Comparison of ENCODE assay signal across 8 cellular contexts in the genomic region with DNA sequence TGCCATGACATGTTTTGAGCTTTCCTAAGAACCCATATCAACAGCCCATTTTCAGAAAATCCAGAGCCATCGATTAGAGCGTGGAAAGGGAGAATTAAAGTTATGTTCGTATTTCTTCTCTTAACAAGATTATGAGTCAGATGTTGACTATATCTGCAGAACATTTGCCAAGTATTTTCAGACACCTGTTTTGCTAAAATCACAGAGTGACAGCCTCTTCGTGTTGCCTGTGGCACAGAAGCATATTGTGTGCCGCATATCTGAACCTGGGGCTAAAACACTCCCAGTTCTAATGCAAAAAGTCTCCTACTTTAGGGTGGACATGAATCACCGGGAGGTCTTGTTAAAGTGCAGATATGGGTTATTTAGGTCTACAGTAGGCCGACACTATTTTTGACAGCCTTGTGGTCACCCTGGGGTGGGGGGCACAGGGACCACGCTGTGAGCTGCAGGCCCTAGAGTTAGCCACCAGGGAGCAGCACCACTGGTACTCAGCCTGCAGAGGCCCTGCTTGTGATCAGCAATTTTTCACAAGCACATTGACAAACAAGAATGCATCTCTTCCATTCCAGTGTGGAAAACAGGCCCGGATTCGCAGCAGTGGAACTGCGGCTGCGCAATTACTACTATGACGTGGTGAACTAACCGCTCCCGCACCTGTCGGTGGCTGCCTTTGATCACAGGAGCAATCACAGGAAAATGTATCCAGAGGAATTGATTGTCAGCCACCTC.
DNase-seq lines count a peak whose midpoint lies in the region; ATAC-seq, FAIRE-seq and TF ChIP-seq lines count a peak whose summit lies in the region.

No MANE protein-coding gene starts in this region.

- no peak for DNase-seq in AG04449 (ENCODE audit: low read depth, low spot score)
- DNase-seq in GM13976 (ENCODE audit: low spot score): no peak
- DNase-seq in kidney epithelial cell (ENCODE audit: low read depth): no peak
- no peak for DNase-seq in effector memory CD4-positive, alpha-beta T cell
- DNase-seq in pancreas: no peak
- DNase-seq in caudate nucleus (lab: John Stamatoyannopoulos, UW): no peak

- POLR2A ChIA-PET in AG04449 (lab: Yijun Ruan, JAX): no interaction called here

- intact Hi-C loops in pancreas (cut with DNase I): no loop called here

- CTCF ChIA-PET in AG04449 (lab: Yijun Ruan, JAX): interaction anchor here (1.9 kb wide), 1 partner anchor 20 kb away, joined by 7 read pairs; no protein-coding TSS in a partner anchor

- FAIRE-seq in pancreas (lab: Jason Lieb, UNC): no peak

- TF ChIP-seq CTCF in AG04449 (IDR thresholded peaks at IDR 0.05; ENCODE audit: insufficient read depth, low read length, missing control alignments) (peak; percentile 61), GM13976 (IDR thresholded peaks at IDR 0.05; ENCODE audit: borderline replicate concordance, control extremely low read depth, extremely low read depth, insufficient read depth, missing control alignments) (peak; percentile 19), kidney epithelial cell (IDR thresholded peaks at IDR 0.05; ENCODE audit: insufficient read depth, low read length, poor library complexity, severe bottlenecking) (peak; percentile 76), pancreas (IDR thresholded peaks at IDR 0.05) (peak in 2 of 4 donors; percentile 13 to 18)

- WGBS in pancreas, 2 donors: 83 to 86% methylated on average over 16 of the region's 16 CpGs

- H3K27me3 ChIP-seq in kidney epithelial cell (ENCODE audit: control insufficient read depth, insufficient read depth, low read length) (no peaks in the 10 kb centered on the region), pancreas (no peaks in the 10 kb centered on the region)
- no peaks in the 10 kb centered on the region for H3K27me3 ChIP-seq in effector memory CD4-positive, alpha-beta T cell (replicated peaks; ENCODE audit: control insufficient read depth, insufficient read depth, low read length, poor library complexity, severe bottlenecking)

- no peaks in the 10 kb centered on the region for H3K4me1 ChIP-seq in effector memory CD4-positive, alpha-beta T cell (ENCODE audit: control insufficient read depth, insufficient read depth, low read length, poor library complexity, severe bottlenecking)
- no peaks in the 10 kb centered on the region for H3K4me1 ChIP-seq in pancreas

- peak; percentile 63; the same call in 2 of the 3 replicates for ATAC-seq in SK-N-SH treated with all-trans-retinoic acid at 6 μM for 48 hours
- no peak for ATAC-seq in HG02970 (IDR thresholded peaks at IDR 0.05; ENCODE audit: low FRiP score, unreplicated experiment)
- no peak for ATAC-seq in pancreas

- H3K9me3 ChIP-seq in effector memory CD4-positive, alpha-beta T cell (ENCODE audit: control insufficient read depth, low read length): no peaks in the 10 kb centered on the region
- no peaks in the 10 kb centered on the region for H3K9me3 ChIP-seq in pancreas

- no peak overlapping the region for H3K27ac ChIP-seq in effector memory CD4-positive, alpha-beta T cell (ENCODE audit: insufficient read depth, low read length, poor library complexity, severe bottlenecking)
- H3K27ac ChIP-seq in pancreas (no peak overlapping the region), caudate nucleus (ENCODE audit: low read depth, low read length) (no peak overlapping the region)

- H3K36me3 ChIP-seq in kidney epithelial cell (ENCODE audit: control insufficient read depth, insufficient read depth, low read length): no peaks in the 10 kb centered on the region
- H3K36me3 ChIP-seq in effector memory CD4-positive, alpha-beta T cell (ENCODE audit: control insufficient read depth, insufficient read depth, low read length): no peaks in the 10 kb centered on the region
- no peaks in the 10 kb centered on the region for H3K36me3 ChIP-seq in pancreas

- in situ Hi-C loops in GM13976 (cut with MboI; ENCODE audit: low sequenced_read_pairs, unreplicated experiment): no loop called here

- H3K4me3 ChIP-seq in AG04449 (ENCODE audit: low read depth, low read length) (no peak overlapping the region), kidney epithelial cell (ENCODE audit: low read depth, low read length) (no peak overlapping the region), pancreas (no peak overlapping the region)
- no peak overlapping the region for H3K4me3 ChIP-seq in effector memory CD4-positive, alpha-beta T cell (ENCODE audit: insufficient read depth, low read depth, low read length, poor library complexity, severe bottlenecking)

TF ChIP-seq in SK-N-SH treated with all-trans-retinoic acid at 6 μM for 48 hours, 23 proteins besides CTCF, POLR2A, EP300 and RAD21:
- TF ChIP-seq CREB5 (CRISPR knock-in tag; IDR thresholded peaks at IDR 0.05; ENCODE audit: low read depth) (no peak), SNAI2 (CRISPR knock-in tag; IDR thresholded peaks at IDR 0.05) (no peak), OSR1 (CRISPR knock-in tag; IDR thresholded peaks at IDR 0.05) (no peak), TSHZ2 (CRISPR knock-in tag; IDR thresholded peaks at IDR 0.05) (no peak), TOX (CRISPR knock-in tag; IDR thresholded peaks at IDR 0.05; ENCODE audit: borderline replicate concordance) (no peak), ZNF8 (CRISPR knock-in tag; IDR thresholded peaks at IDR 0.05) (no peak), CSDC2 (CRISPR knock-in tag; IDR thresholded peaks at IDR 0.05) (no peak), BACH2 (CRISPR knock-in tag; IDR thresholded peaks at IDR 0.05; ENCODE audit: borderline replicate concordance) (no peak)
- TF ChIP-seq, protein P1, sequence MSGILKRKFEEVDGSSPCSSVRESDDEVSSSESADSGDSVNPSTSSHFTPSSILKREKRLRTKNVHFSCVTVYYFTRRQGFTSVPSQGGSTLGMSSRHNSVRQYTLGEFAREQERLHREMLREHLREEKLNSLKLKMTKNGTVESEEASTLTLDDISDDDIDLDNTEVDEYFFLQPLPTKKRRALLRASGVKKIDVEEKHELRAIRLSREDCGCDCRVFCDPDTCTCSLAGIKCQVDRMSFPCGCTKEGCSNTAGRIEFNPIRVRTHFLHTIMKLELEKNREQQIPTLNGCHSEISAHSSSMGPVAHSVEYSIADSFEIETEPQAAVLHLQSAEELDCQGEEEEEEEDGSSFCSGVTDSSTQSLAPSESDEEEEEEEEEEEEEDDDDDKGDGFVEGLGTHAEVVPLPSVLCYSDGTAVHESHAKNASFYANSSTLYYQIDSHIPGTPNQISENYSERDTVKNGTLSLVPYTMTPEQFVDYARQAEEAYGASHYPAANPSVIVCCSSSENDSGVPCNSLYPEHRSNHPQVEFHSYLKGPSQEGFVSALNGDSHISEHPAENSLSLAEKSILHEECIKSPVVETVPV (CRISPR knock-in tag; IDR thresholded peaks at IDR 0.05): no peak
